23 cellular contexts compared by ENCODE assay signal in the genomic region with DNA sequence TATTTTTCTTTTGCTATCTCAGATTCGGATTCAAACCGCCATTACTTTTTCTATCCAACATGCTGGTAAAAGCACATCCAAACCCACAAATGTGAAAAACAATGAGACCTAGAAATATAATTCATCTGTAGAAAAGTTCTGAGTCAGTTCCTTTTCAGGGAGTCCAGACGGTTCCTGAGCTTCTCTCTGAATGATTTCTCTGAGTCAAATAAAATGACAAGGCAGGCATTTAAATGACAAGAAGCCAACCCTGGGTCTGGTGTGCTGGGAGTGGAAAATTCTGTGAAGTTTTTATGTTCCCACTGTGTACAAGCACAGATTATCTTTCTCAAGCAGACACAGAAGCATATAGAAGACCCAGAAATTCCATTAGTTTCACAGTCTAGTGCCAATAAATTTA.
DNase-seq lines count a peak whose midpoint lies in the region; ATAC-seq, FAIRE-seq and TF ChIP-seq lines count a peak whose summit lies in the region.
"Had no signal": no experiment of that assay in that cellular context is flagged by ENCODE, and none has a peak within 500 bp of the region (broad histone marks: within the 10 kb centered on the region; RNA-seq: fewer than 3 reads in every experiment).

No MANE protein-coding gene starts in this region.

- dilution Hi-C loops in endothelial cell of umbilical vein (cut with MboI; ENCODE audit: extremely low pct_ligation_motif_present, low sequenced_read_pairs) = no loop called here

- H3K36me3 ChIP-seq in endothelial cell of umbilical vein (ENCODE audit: control insufficient read depth in 2 of 2, extremely low read depth in 1 of 2, insufficient read depth in 2 of 2, low read length in 2 of 2) = no peaks in the 10 kb centered on the region
- no peaks in the 10 kb centered on the region for H3K36me3 ChIP-seq in neuronal stem cell (replicated peaks in 1 of 2; ENCODE audit: control insufficient read depth in 2 of 2, insufficient read depth in 2 of 2, low read length in 2 of 2)
- no peaks in the 10 kb centered on the region for H3K36me3 ChIP-seq in colonic mucosa
- H3K36me3 ChIP-seq in right lobe of liver = no peaks in the 10 kb centered on the region

- no CpG with 5 or more reads among the region's 3 CpGs for WGBS in neuronal stem cell (ENCODE audit: extremely low coverage in 2 of 2, insufficient read length in 2 of 2, insufficient replicate concordance in 1 of 2), 2 donors
- WGBS in right lobe of liver (ENCODE audit: insufficient coverage, low coverage, low lambda C conversion rate, missing lambda C conversion rate) = 67% methylated on average over 3 of the region's 3 CpGs

- H3K27ac ChIP-seq in endothelial cell of umbilical vein (ENCODE audit: insufficient read depth, low read depth, low read length) = no peak overlapping the region
- H3K27ac ChIP-seq in neuronal stem cell (replicated peaks; ENCODE audit: low read length) = no peak overlapping the region
- no peak overlapping the region for H3K27ac ChIP-seq in colonic mucosa
- H3K27ac ChIP-seq in right lobe of liver = no peak overlapping the region
- H3K27ac ChIP-seq: 22Rv1 had no signal

- BruUV-seq in endothelial cell of umbilical vein (replicated peaks; lab: Mats Ljungman, UMichigan) = no TSS peak

- H3K4me2 ChIP-seq in endothelial cell of umbilical vein (ENCODE audit: insufficient read depth, low read length) (no peak overlapping the region), neuronal stem cell (ENCODE audit: insufficient read depth, low read length, poor library complexity, severe bottlenecking) (no peak overlapping the region)
- H3K4me2 ChIP-seq: GM23338 had no signal

- H4K8ac ChIP-seq in neuronal stem cell (ENCODE audit: low read depth, low read length) = no peak overlapping the region

- H3K4me3 Mint-ChIP-seq in activated CD4-positive, alpha-beta T cell treated with anti-CD3 and anti-CD28 coated beads for 36 hours = no peak overlapping the region
- H3K4me3 Mint-ChIP-seq in activated CD4-positive, alpha-beta T cell treated with anti-CD3 and anti-CD28 coated beads, Interleukin-2, amount 10 ng/mL, durations not matched to agents 7 days and 5 days = no peak overlapping the region
- H3K4me3 Mint-ChIP-seq: CD8-positive, alpha-beta memory T cell; GM23338 had no signal

- H3K9ac ChIP-seq in endothelial cell of umbilical vein (replicated peaks; ENCODE audit: extremely low read depth, insufficient read depth, low read length) = no peak overlapping the region
- no peak overlapping the region for H3K9ac ChIP-seq in neuronal stem cell (ENCODE audit: low read depth, low read length, poor library complexity)
- no peak overlapping the region for H3K9ac ChIP-seq in colonic mucosa (ENCODE audit: low read depth in 2 of 2, low read length in 2 of 2)

- H3K4me1 Mint-ChIP-seq in activated CD4-positive, alpha-beta T cell treated with anti-CD3 and anti-CD28 coated beads for 36 hours = peaks cover 5% of the 10 kb centered on the region
- H3K4me1 Mint-ChIP-seq in activated CD4-positive, alpha-beta T cell treated with anti-CD3 and anti-CD28 coated beads, Interleukin-2, amount 10 ng/mL, durations not matched to agents 7 days and 5 days = no peaks in the 10 kb centered on the region
- H3K4me1 Mint-ChIP-seq: CD8-positive, alpha-beta memory T cell; GM23338 had no signal

- no peak overlapping the region for H3K4ac ChIP-seq in neuronal stem cell (ENCODE audit: low read length)

- no peaks in the 10 kb centered on the region for H3K4me1 ChIP-seq in endothelial cell of umbilical vein (ENCODE audit: control insufficient read depth, extremely low read depth, insufficient read depth, low read length)
- no peaks in the 10 kb centered on the region for H3K4me1 ChIP-seq in neuronal stem cell (ENCODE audit: control insufficient read depth in 2 of 2, insufficient read depth in 1 of 2, low read depth in 1 of 2, low read length in 2 of 2)
- H3K4me1 ChIP-seq in colonic mucosa = no peaks in the 10 kb centered on the region
- no peaks in the 10 kb centered on the region for H3K4me1 ChIP-seq in right lobe of liver

- H3K27me3 ChIP-seq in endothelial cell of umbilical vein (ENCODE audit: control insufficient read depth in 2 of 2, insufficient read depth in 2 of 2, low read length in 2 of 2) = no peaks in the 10 kb centered on the region
- H3K27me3 ChIP-seq in neuronal stem cell (ENCODE audit: control insufficient read depth in 3 of 3, insufficient read depth in 3 of 3, low read depth in 1 of 3, low read length in 3 of 3) = no peaks in the 10 kb centered on the region
- H3K27me3 ChIP-seq in colonic mucosa = no peaks in the 10 kb centered on the region
- no peaks in the 10 kb centered on the region for H3K27me3 ChIP-seq in right lobe of liver

- peak; percentile 44 for ATAC-seq in activated CD4-positive, alpha-beta T cell treated with anti-CD3 and anti-CD28 coated beads for 36 hours
- no peak for ATAC-seq in HG02623 (IDR thresholded peaks at IDR 0.05; ENCODE audit: unreplicated experiment)
- no peak for ATAC-seq in GM18870 (IDR thresholded peaks at IDR 0.05; ENCODE audit: unreplicated experiment)
- no peak for ATAC-seq in right lobe of liver
- ATAC-seq: GM23338 had no signal

- no peak overlapping the region for H2AK5ac ChIP-seq in neuronal stem cell (ENCODE audit: low read depth, low read length)

- H2BK12ac ChIP-seq in neuronal stem cell (ENCODE audit: low read length) = no peak overlapping the region

- H2BK5ac ChIP-seq in neuronal stem cell (ENCODE audit: low read length) = no peak overlapping the region

- no peaks in the 10 kb centered on the region for H3K79me1 ChIP-seq in neuronal stem cell (ENCODE audit: low read depth, low read length)

- H4K91ac ChIP-seq in neuronal stem cell (ENCODE audit: low read depth, low read length, poor library complexity) = no peak overlapping the region

- peak overlapping the region; percentile 48 for H2AFZ ChIP-seq in endothelial cell of umbilical vein (ENCODE audit: low read depth, low read length)
- peak overlapping the region; percentile 19 for H2AFZ ChIP-seq in neuronal stem cell (ENCODE audit: low read length)
- H2AFZ ChIP-seq: GM23338 had no signal

- peaks cover 4% of the 10 kb centered on the region for H3K27me3 Mint-ChIP-seq in activated CD4-positive, alpha-beta T cell treated with anti-CD3 and anti-CD28 coated beads for 36 hours
- peaks cover 23% of the 10 kb centered on the region for H3K27me3 Mint-ChIP-seq in activated CD4-positive, alpha-beta T cell treated with anti-CD3 and anti-CD28 coated beads, Interleukin-2, amount 10 ng/mL, durations not matched to agents 7 days and 5 days

- H3K36me3 Mint-ChIP-seq in activated CD4-positive, alpha-beta T cell treated with anti-CD3 and anti-CD28 coated beads for 36 hours (ENCODE audit: low read depth) = no peaks in the 10 kb centered on the region
- H3K36me3 Mint-ChIP-seq in activated CD4-positive, alpha-beta T cell treated with anti-CD3 and anti-CD28 coated beads, Interleukin-2, amount 10 ng/mL, durations not matched to agents 7 days and 5 days (ENCODE audit: low read depth) = no peaks in the 10 kb centered on the region

- no peak overlapping the region for H3K23ac ChIP-seq in neuronal stem cell (ENCODE audit: low read depth, low read length, poor library complexity)

- H3K4me3 ChIP-seq in endothelial cell of umbilical vein (replicated peaks in 1 of 3; ENCODE audit: insufficient read depth in 1 of 3, low read depth in 1 of 3, low read length in 3 of 3) (no peak overlapping the region), neuronal stem cell (ENCODE audit: low read length in 2 of 2) (no peak overlapping the region), colonic mucosa (no peak overlapping the region), right lobe of liver (no peak overlapping the region)
- H3K4me3 ChIP-seq: GM23338 had no signal

- CTCF ChIA-PET in activated CD4-positive, alpha-beta T cell treated with anti-CD3 and anti-CD28 coated beads for 36 hours (lab: Charles Lee) = interaction anchor here (0.6 to 3.7 kb wide), 4 partner anchors 11 to 233 kb away, joined by 3 to 29 read pairs (median 3); no protein-coding TSS in a partner anchor
- CTCF ChIA-PET in activated CD4-positive, alpha-beta T cell treated with anti-CD3 and anti-CD28 coated beads, Interleukin-2, amount 10 ng/mL, durations not matched to agents 7 days and 5 days (lab: Charles Lee) = interaction anchor here (1.5 to 4.0 kb wide), 2 partner anchors 10 to 14 kb away, joined by 6 to 15 read pairs; no protein-coding TSS in a partner anchor
- CTCF ChIA-PET in endothelial cell of umbilical vein (lab: Charles Lee) = interaction anchor here (0.8 to 2.0 kb wide), 5 partner anchors 9 to 132 kb away, joined by 3 to 9 read pairs (median 3); no protein-coding TSS in a partner anchor

- intact Hi-C loops in activated CD4-positive, alpha-beta T cell treated with anti-CD3 and anti-CD28 coated beads for 36 hours (cut with DNase I, micrococcal nuclease) = no loop called here
- intact Hi-C loops in endothelial cell of umbilical vein (cut with micrococcal nuclease) (no loop called here), colonic mucosa (cut with DNase I) (no loop called here), right lobe of liver (cut with DNase I) (no loop called here)

- POLR2A ChIA-PET in activated CD4-positive, alpha-beta T cell treated with anti-CD3 and anti-CD28 coated beads for 36 hours (lab: Charles Lee) = no interaction called here
- POLR2A ChIA-PET in activated CD4-positive, alpha-beta T cell treated with anti-CD3 and anti-CD28 coated beads, Interleukin-2, amount 10 ng/mL, durations not matched to agents 7 days and 5 days (lab: Charles Lee) = no interaction called here
- POLR2A ChIA-PET in endothelial cell of umbilical vein (lab: Charles Lee) = no interaction called here

- H3K9me3 ChIP-seq in endothelial cell of umbilical vein (replicated peaks; ENCODE audit: control insufficient read depth, insufficient read depth, low read length) (no peaks in the 10 kb centered on the region), neuronal stem cell (replicated peaks in 1 of 2; ENCODE audit: control insufficient read depth in 2 of 2, insufficient read depth in 1 of 2, low read depth in 1 of 2, low read length in 2 of 2) (no peaks in the 10 kb centered on the region), colonic mucosa (no peaks in the 10 kb centered on the region), right lobe of liver (no peaks in the 10 kb centered on the region)

- H3K18ac ChIP-seq in neuronal stem cell (ENCODE audit: low read length) = no peak overlapping the region

- H2BK15ac ChIP-seq in neuronal stem cell (ENCODE audit: low read length) = no peak overlapping the region

- TF ChIP-seq CTCF in endothelial cell of umbilical vein (IDR thresholded peaks at IDR 0.05; ENCODE audit: extremely low read depth in 1 of 2, insufficient read depth in 1 of 2, low read depth in 1 of 2, low read length in 2 of 2) = no peak
- no peak for TF ChIP-seq CTCF in colonic mucosa (IDR thresholded peaks at IDR 0.05)
- no peak for TF ChIP-seq CTCF in right lobe of liver (IDR thresholded peaks at IDR 0.05)

- no peak overlapping the region for H2BK120ac ChIP-seq in neuronal stem cell (ENCODE audit: low read depth, low read length)

- no peaks in the 10 kb centered on the region for H3K9me1 ChIP-seq in endothelial cell of umbilical vein (replicated peaks; ENCODE audit: control insufficient read depth, extremely low read depth, insufficient read depth, low read length)

- no peaks in the 10 kb centered on the region for H3K79me2 ChIP-seq in endothelial cell of umbilical vein (ENCODE audit: control insufficient read depth, insufficient read depth, low read length)

- TF ChIP-seq POLR2A in endothelial cell of umbilical vein (IDR thresholded peaks at IDR 0.05; ENCODE audit: low read depth, low read length) (no peak), right lobe of liver (IDR thresholded peaks at IDR 0.05) (no peak)

- no peaks in the 10 kb centered on the region for H3K9me3 Mint-ChIP-seq in activated CD4-positive, alpha-beta T cell treated with anti-CD3 and anti-CD28 coated beads for 36 hours (ENCODE audit: low read depth)
- H3K9me3 Mint-ChIP-seq in activated CD4-positive, alpha-beta T cell treated with anti-CD3 and anti-CD28 coated beads, Interleukin-2, amount 10 ng/mL, durations not matched to agents 7 days and 5 days = no peaks in the 10 kb centered on the region
- H3K9me3 Mint-ChIP-seq: CD8-positive, alpha-beta memory T cell; GM23338 had no signal

- FAIRE-seq in endothelial cell of umbilical vein (lab: Jason Lieb, UNC) = no peak

- no peaks in the 10 kb centered on the region for H4K20me1 ChIP-seq in endothelial cell of umbilical vein (replicated peaks; ENCODE audit: control insufficient read depth, extremely low read depth, insufficient read depth, low read length)

- no peak overlapping the region for H3K27ac Mint-ChIP-seq in activated CD4-positive, alpha-beta T cell treated with anti-CD3 and anti-CD28 coated beads for 36 hours
- H3K27ac Mint-ChIP-seq in activated CD4-positive, alpha-beta T cell treated with anti-CD3 and anti-CD28 coated beads, Interleukin-2, amount 10 ng/mL, durations not matched to agents 7 days and 5 days = no peak overlapping the region
- H3K27ac Mint-ChIP-seq: CD8-positive, alpha-beta memory T cell; GM23338 had no signal

- H3K14ac ChIP-seq in neuronal stem cell (ENCODE audit: low read length) = no peak overlapping the region

- no peak for DNase-seq in activated CD4-positive, alpha-beta T cell treated with anti-CD3 and anti-CD28 coated beads for 36 hours
- DNase-seq in activated CD4-positive, alpha-beta T cell treated with anti-CD3 and anti-CD28 coated beads, Interleukin-2, amount 10 ng/mL, durations not matched to agents 7 days and 5 days = no peak
- peak; percentile 74 for DNase-seq in endothelial cell of umbilical vein (ENCODE audit: low read depth, low spot score)
- DNase-seq in neuronal stem cell (ENCODE audit: low spot score) = no peak
- no peak for DNase-seq in colonic mucosa
- DNase-seq in right lobe of liver = no peak
- DNase-seq: ACHN; C1 segment of cervical spinal cord; CD8-positive, alpha-beta memory T cell; DMS53; GDM1; HCEC 1CT; Karpas-422; NCI-H1694; NCI-H2081; NCI-H446; NCI-H526; OCI-M1; Right ventricle myocardium superior had no signal
